Comparison of ENCODE assay signal across 2 cellular contexts in the genomic region with DNA sequence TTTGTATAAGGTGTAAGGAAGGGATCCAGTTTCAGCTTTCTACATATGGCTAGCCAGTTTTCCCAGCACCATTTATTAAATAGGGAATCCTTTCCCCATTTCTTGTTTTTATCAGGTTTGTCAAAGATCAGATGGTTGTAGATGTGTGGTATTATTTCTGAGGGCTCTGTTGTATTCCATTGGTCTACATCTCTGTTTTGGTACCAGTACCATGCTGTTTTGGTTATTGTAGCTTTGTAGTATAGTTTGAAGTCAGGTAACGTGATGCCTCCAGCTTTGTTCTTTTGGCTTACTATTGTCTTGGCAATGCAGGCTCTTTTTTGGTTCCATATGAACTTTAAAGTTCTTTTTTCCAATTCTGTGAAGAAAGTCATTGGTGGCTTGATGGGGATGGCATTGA. TPM values are rescaled to one million over a fixed set of nuclear protein-coding genes. Genes with fewer than 3 reads are reported as not detected.
DNase-seq lines count a peak whose midpoint lies in the region; ATAC-seq, FAIRE-seq and TF ChIP-seq lines count a peak whose summit lies in the region.
"Not testable (repeated sequence)": the region's sequence is repeated elsewhere in the genome, so short reads cannot be mapped to it uniquely, and the experiment has no call there.

No MANE protein-coding gene starts in this region.

- H3K27ac ChIP-seq in HEK293 (ENCODE audit: extremely low read depth, low read depth, low read length); K562 (ENCODE audit: extremely low read depth, low read depth, low read length): not testable (repeated sequence)

- not testable (repeated sequence) for ATAC-seq in K562

- not testable (repeated sequence) for H3K9ac ChIP-seq in K562 (ENCODE audit: insufficient read depth in 1 of 2, low read depth in 2 of 2, low read length in 2 of 2)

- not testable (repeated sequence) for TF ChIP-seq POLR2A in K562 (conservative IDR thresholded peaks at IDR 0.05)

- intact Hi-C loops in K562 (cut with micrococcal nuclease): not testable (repeated sequence)

- not testable (repeated sequence) for H2AFZ ChIP-seq in K562 (ENCODE audit: low read depth, low read length)

- H4K20me1 ChIP-seq in K562 (replicated peaks; ENCODE audit: control insufficient read depth, insufficient read depth, low read length): not testable (repeated sequence)

- FAIRE-seq in K562 (lab: Jason Lieb, UNC): not testable (repeated sequence)

- WGBS in K562 (ENCODE audit: insufficient coverage, low coverage, missing lambda C conversion rate): 89% methylated on average over 1 of the region's 1 CpG

- H3K9me3 ChIP-seq in HEK293 (ENCODE audit: control insufficient read depth, insufficient read depth, low read depth, low read length); K562 (replicated peaks; ENCODE audit: control insufficient read depth, insufficient read depth, low read depth, low read length): not testable (repeated sequence)

- peaks cover 24% of the 10 kb centered on the region for H3K79me2 ChIP-seq in K562 (ENCODE audit: control insufficient read depth, insufficient read depth, low read length)

- POLR2A ChIA-PET in HEK293 (lab: Yijun Ruan, JAX); K562 (lab: Yijun Ruan, JAX): not testable (repeated sequence)

- not testable (repeated sequence) for TF ChIP-seq CTCF in HEK293 (tag by site-specific recombination; IDR thresholded peaks at IDR 0.05); K562 (IDR thresholded peaks at IDR 0.05 in 2 of 3, conservative IDR thresholded peaks at IDR 0.05 in 1 of 3; ENCODE audit: insufficient read depth in 2 of 3, low read depth in 1 of 3, low read length in 3 of 3)

- CTCF ChIA-PET in HEK293 (lab: Yijun Ruan, JAX); K562 (lab: Yijun Ruan, JAX; ENCODE audit: low intra/inter-chr PET ratio): not testable (repeated sequence)

- in situ Hi-C loops in K562 (cut with MboI): not testable (repeated sequence)

- not testable (repeated sequence) for H3K4me3 ChIP-seq in HEK293 (ENCODE audit: low read depth, low read length); K562

- TF ChIP-seq EP300 in K562 (IDR thresholded peaks at IDR 0.05; ENCODE audit: low read length): not testable (repeated sequence)

- TF ChIP-seq RAD21 in K562 (CRISPR knock-in tag; conservative IDR thresholded peaks at IDR 0.05 in 1 of 2, IDR thresholded peaks at IDR 0.05 in 1 of 2): not testable (repeated sequence)

- not testable (repeated sequence) for H3K4me2 ChIP-seq in K562 (ENCODE audit: insufficient read depth, low read length)

- not testable (repeated sequence) for H3K9me1 ChIP-seq in K562 (ENCODE audit: control insufficient read depth, insufficient read depth, low read length)

- not testable (repeated sequence) for BruUV-seq in K562 (replicated peaks; lab: Mats Ljungman, UMichigan)

- not testable (repeated sequence) for DNase-seq in K562 (ENCODE audit: extremely low read depth in 1 of 4, low spot score in 3 of 4)

- H3K27me3 ChIP-seq in K562 (ENCODE audit: control insufficient read depth in 2 of 2, insufficient read depth in 2 of 2, low read length in 2 of 2): not testable (repeated sequence)

- H3K36me3 ChIP-seq in HEK293 (ENCODE audit: control insufficient read depth in 2 of 2, insufficient read depth in 1 of 2, low read length in 2 of 2); K562 (ENCODE audit: control insufficient read depth, insufficient read depth, low read length): not testable (repeated sequence)

- not testable (repeated sequence) for H3K4me1 ChIP-seq in HEK293 (ENCODE audit: control insufficient read depth, insufficient read depth, low read length); K562 (replicated peaks in 1 of 2; ENCODE audit: control insufficient read depth in 2 of 2, insufficient read depth in 2 of 2, low read length in 2 of 2)

TF ChIP-seq in HEK293, 187 proteins besides CTCF, POLR2A, EP300 and RAD21:
- TF ChIP-seq, protein P1, sequence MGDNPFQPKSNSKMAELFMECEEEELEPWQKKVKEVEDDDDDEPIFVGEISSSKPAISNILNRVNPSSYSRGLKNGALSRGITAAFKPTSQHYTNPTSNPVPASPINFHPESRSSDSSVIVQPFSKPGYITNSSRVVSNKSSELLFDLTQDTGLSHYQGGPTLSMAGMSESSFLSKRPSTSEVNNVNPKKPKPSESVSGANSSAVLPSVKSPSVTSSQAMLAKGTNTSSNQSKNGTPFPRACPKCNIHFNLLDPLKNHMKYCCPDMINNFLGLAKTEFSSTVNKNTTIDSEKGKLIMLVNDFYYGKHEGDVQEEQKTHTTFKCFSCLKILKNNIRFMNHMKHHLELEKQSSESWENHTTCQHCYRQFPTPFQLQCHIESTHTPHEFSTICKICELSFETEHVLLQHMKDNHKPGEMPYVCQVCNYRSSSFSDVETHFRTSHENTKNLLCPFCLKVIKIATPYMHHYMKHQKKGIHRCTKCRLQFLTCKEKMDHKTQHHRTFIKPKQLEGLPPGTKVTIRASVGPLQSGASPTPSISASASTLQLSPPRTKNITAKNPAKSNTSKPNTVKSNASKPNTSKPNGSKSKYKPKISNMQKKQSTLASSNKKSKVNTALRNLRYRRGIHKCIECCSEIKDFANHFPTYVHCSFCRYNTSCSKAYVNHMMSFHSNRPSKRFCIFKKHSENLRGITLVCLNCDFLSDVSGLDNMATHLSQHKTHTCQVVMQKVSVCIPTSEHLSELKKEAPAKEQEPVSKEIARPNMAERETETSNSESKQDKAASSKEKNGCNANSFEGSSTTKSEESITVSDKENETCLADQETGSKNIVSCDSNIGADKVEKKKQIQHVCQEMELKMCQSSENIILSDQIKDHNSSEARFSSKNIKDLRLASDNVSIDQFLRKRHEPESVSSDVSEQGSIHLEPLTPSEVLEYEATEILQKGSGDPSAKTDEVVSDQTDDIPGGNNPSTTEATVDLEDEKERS (tag by site-specific recombination; IDR thresholded peaks at IDR 0.05): peak; percentile 97
- TF ChIP-seq, protein P2, sequence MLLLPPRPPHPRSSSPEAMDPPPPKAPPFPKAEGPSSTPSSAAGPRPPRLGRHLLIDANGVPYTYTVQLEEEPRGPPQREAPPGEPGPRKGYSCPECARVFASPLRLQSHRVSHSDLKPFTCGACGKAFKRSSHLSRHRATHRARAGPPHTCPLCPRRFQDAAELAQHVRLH (tag by site-specific recombination; IDR thresholded peaks at IDR 0.05): 0 out of 2 replicates have a peak, but pooled peaks have one; percentile 15

TF ChIP-seq in K562, 482 proteins besides CTCF, POLR2A, EP300 and RAD21:
- TF ChIP-seq RBM25 (IDR thresholded peaks at IDR 0.05; ENCODE audit: low read depth, low read length, severe bottlenecking) (peak; percentile 19), SMARCA5 (IDR thresholded peaks at IDR 0.05) (peak; percentile 35; the same call in 1 of the 2 replicates), BCOR (IDR thresholded peaks at IDR 0.05) (0 out of 2 replicates have a peak, but pooled peaks have one; percentile 43)

RNA-seq across cellular contexts. Expression of a gene that starts 54.0 kb away (rescaled TPM):
- total RNA-seq in K562 (2011; cell fraction: chromatin; rRNA removed; ENCODE audit: low replicate concordance): 281 and 434 TPM in 2 replicates
- total RNA-seq in K562 (2011; cell fraction: nucleolus; rRNA removed): 44.0 and 67.8 TPM in 2 replicates
- 165 and 180 TPM in 2 replicates for total RNA-seq in K562 (2011; cell fraction: nucleoplasm; rRNA removed)
- total RNA-seq in K562 (2014; rRNA removed) (76.3 and 76.7 TPM in 2 replicates), K562 (2014; rRNA removed; fragmentation: Illumina TruSeq; extraction: Trizol) (225 and 267 TPM in 2 replicates), K562 (2015; rRNA removed; fragmentation: Illumina TruSeq; extraction: Trizol) (163 and 176 TPM in 2 replicates), K562 (2021) (186 and 190 TPM in 2 replicates)
- polyA plus RNA-seq in K562 (2011; rRNA removed) (88.2 and 118 TPM in 2 replicates), K562 (2014; fragmentation: Illumina TruSeq; extraction: Trizol) (186 and 212 TPM in 2 replicates), K562 (2014; fragmentation: Nextera tagmentation; extraction: Ambion mirVana) (10 to 100 TPM; 48.7 to 60.9 TPM), K562 (2014; rRNA removed) (78.9 and 92.7 TPM in 2 replicates)
- 12.0 and 44.0 TPM in 2 replicates for polyA plus RNA-seq in K562 (2011; cell fraction: cytosol; rRNA removed)
- 30.1 and 41.4 TPM in 2 replicates for polyA plus RNA-seq in K562 (2011; cell fraction: nucleus; rRNA removed)
- 144 and 167 TPM in 2 replicates for polyA plus RNA-seq in K562 (2012)
- polyA minus RNA-seq in K562 (2011; rRNA and poly(A)+ RNA removed): 295 and 351 TPM in 2 replicates
- polyA minus RNA-seq in K562 (2011; cell fraction: cytosol; rRNA and poly(A)+ RNA removed): 85.8 and 99.9 TPM in 2 replicates
- 46.4 and 174 TPM in 2 replicates for polyA minus RNA-seq in K562 (2011; cell fraction: nucleus; rRNA and poly(A)+ RNA removed)
